In the genomic region with DNA sequence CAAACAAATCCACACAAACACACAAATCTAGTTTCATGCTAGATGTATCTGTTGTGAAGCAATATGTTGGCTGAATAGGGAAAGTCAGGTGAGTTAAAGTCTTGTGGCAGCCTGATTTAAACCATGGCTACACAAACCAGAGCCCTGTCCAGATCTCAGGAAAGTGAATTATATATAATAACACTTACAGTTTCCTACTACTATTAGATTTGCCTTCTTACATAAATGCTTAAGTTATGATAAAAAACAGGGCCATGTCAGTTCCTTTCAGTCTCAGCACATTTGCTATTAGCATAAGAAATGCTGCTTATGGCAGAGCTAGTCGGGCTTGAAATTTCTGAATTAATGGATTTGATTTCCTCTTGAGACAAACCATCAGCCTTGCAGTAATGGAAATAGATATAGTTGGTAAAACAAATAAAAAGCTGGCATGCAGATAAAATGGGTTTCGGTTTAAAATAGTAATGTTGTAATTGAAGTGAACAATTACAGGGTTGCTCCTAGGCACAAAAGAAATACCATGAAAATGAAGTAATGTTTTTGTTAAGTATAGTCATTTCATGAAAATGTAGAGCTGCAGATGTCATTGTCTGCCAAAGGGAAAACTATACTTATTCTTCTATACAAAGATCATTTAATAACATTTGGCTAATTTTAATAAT, we compare ENCODE assay signal across 1 cellular context.
A peak's percentile ranks its signal among the peaks of the same experiment; 100 is the strongest.
TF ChIP-seq lines count a peak whose summit lies in the region.

No MANE protein-coding gene starts in this region.

TF ChIP-seq in HEK293, 187 proteins besides CTCF, POLR2A, EP300 and RAD21 (continued from another document and continues in another):
- no peak for TF ChIP-seq ZNF830 (tag by site-specific recombination; IDR thresholded peaks at IDR 0.05; ENCODE audit: low read depth)
- TF ChIP-seq ZNF571 (tag by site-specific recombination; IDR thresholded peaks at IDR 0.05), result no peak
- TF ChIP-seq ZNF654 (tag by site-specific recombination; IDR thresholded peaks at IDR 0.05; ENCODE audit: low read depth), result 0 out of 2 replicates have a peak, but pooled peaks have one; percentile 6
- peak; percentile 98 for TF ChIP-seq SP7 (tag by site-specific recombination; IDR thresholded peaks at IDR 0.05)
- TF ChIP-seq ZNF529 (tag by site-specific recombination; IDR thresholded peaks at IDR 0.05; ENCODE audit: insufficient replicate concordance), result no peak
- no peak for TF ChIP-seq IKZF3 (tag by site-specific recombination; IDR thresholded peaks at IDR 0.05)
- TF ChIP-seq ZBTB21 (tag by site-specific recombination; IDR thresholded peaks at IDR 0.05), result 0 out of 2 replicates have a peak, but pooled peaks have one; percentile 10
- TF ChIP-seq, protein P1, sequence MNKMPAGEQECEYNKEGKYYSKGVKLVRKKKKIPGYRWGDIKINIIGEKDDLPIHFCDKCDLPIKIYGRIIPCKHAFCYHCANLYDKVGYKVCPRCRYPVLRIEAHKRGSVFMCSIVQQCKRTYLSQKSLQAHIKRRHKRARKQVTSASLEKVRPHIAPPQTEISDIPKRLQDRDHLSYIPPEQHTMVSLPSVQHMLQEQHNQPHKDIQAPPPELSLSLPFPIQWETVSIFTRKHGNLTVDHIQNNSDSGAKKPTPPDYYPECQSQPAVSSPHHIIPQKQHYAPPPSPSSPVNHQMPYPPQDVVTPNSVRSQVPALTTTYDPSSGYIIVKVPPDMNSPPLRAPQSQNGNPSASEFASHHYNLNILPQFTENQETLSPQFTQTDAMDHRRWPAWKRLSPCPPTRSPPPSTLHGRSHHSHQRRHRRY (tag by site-specific recombination; IDR thresholded peaks at IDR 0.05), result no peak
- peak; percentile 75 for TF ChIP-seq ZNF24 (tag by site-specific recombination; IDR thresholded peaks at IDR 0.05)
- no peak for TF ChIP-seq ZNF292 (tag by site-specific recombination; IDR thresholded peaks at IDR 0.05; ENCODE audit: borderline replicate concordance, low read depth)
- no peak for TF ChIP-seq ZNF2 (tag by site-specific recombination; IDR thresholded peaks at IDR 0.05)
- TF ChIP-seq, protein P2, sequence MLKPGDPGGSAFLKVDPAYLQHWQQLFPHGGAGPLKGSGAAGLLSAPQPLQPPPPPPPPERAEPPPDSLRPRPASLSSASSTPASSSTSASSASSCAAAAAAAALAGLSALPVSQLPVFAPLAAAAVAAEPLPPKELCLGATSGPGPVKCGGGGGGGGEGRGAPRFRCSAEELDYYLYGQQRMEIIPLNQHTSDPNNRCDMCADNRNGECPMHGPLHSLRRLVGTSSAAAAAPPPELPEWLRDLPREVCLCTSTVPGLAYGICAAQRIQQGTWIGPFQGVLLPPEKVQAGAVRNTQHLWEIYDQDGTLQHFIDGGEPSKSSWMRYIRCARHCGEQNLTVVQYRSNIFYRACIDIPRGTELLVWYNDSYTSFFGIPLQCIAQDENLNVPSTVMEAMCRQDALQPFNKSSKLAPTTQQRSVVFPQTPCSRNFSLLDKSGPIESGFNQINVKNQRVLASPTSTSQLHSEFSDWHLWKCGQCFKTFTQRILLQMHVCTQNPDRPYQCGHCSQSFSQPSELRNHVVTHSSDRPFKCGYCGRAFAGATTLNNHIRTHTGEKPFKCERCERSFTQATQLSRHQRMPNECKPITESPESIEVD (tag by site-specific recombination; IDR thresholded peaks at IDR 0.05), result peak; percentile 96
- no peak for TF ChIP-seq ZNF433 (tag by site-specific recombination; IDR thresholded peaks at IDR 0.05; ENCODE audit: low read depth)
- peak; percentile 87; the same call in 1 of the 2 replicates for TF ChIP-seq BCL11A (tag by site-specific recombination; IDR thresholded peaks at IDR 0.05; ENCODE audit: low read depth)
- TF ChIP-seq, protein P3, sequence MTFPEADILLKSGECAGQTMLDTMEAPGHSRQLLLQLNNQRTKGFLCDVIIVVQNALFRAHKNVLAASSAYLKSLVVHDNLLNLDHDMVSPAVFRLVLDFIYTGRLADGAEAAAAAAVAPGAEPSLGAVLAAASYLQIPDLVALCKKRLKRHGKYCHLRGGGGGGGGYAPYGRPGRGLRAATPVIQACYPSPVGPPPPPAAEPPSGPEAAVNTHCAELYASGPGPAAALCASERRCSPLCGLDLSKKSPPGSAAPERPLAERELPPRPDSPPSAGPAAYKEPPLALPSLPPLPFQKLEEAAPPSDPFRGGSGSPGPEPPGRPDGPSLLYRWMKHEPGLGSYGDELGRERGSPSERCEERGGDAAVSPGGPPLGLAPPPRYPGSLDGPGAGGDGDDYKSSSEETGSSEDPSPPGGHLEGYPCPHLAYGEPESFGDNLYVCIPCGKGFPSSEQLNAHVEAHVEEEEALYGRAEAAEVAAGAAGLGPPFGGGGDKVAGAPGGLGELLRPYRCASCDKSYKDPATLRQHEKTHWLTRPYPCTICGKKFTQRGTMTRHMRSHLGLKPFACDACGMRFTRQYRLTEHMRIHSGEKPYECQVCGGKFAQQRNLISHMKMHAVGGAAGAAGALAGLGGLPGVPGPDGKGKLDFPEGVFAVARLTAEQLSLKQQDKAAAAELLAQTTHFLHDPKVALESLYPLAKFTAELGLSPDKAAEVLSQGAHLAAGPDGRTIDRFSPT (tag by site-specific recombination; IDR thresholded peaks at IDR 0.05), result peak; percentile 60
- TF ChIP-seq, protein P4, sequence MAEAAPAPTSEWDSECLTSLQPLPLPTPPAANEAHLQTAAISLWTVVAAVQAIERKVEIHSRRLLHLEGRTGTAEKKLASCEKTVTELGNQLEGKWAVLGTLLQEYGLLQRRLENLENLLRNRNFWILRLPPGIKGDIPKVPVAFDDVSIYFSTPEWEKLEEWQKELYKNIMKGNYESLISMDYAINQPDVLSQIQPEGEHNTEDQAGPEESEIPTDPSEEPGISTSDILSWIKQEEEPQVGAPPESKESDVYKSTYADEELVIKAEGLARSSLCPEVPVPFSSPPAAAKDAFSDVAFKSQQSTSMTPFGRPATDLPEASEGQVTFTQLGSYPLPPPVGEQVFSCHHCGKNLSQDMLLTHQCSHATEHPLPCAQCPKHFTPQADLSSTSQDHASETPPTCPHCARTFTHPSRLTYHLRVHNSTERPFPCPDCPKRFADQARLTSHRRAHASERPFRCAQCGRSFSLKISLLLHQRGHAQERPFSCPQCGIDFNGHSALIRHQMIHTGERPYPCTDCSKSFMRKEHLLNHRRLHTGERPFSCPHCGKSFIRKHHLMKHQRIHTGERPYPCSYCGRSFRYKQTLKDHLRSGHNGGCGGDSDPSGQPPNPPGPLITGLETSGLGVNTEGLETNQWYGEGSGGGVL (tag by site-specific recombination; IDR thresholded peaks at IDR 0.05), result 0 out of 2 replicates have a peak, but pooled peaks have one; percentile 14
- TF ChIP-seq ZNF302 (tag by site-specific recombination; IDR thresholded peaks at IDR 0.05; ENCODE audit: low read depth), result no peak
- peak; percentile 84 for TF ChIP-seq ZNF629 (tag by site-specific recombination; IDR thresholded peaks at IDR 0.05)
- TF ChIP-seq, protein P5, sequence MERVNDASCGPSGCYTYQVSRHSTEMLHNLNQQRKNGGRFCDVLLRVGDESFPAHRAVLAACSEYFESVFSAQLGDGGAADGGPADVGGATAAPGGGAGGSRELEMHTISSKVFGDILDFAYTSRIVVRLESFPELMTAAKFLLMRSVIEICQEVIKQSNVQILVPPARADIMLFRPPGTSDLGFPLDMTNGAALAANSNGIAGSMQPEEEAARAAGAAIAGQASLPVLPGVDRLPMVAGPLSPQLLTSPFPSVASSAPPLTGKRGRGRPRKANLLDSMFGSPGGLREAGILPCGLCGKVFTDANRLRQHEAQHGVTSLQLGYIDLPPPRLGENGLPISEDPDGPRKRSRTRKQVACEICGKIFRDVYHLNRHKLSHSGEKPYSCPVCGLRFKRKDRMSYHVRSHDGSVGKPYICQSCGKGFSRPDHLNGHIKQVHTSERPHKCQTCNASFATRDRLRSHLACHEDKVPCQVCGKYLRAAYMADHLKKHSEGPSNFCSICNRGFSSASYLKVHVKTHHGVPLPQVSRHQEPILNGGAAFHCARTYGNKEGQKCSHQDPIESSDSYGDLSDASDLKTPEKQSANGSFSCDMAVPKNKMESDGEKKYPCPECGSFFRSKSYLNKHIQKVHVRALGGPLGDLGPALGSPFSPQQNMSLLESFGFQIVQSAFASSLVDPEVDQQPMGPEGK (tag by site-specific recombination; IDR thresholded peaks at IDR 0.05), result no peak
- TF ChIP-seq, protein P6, sequence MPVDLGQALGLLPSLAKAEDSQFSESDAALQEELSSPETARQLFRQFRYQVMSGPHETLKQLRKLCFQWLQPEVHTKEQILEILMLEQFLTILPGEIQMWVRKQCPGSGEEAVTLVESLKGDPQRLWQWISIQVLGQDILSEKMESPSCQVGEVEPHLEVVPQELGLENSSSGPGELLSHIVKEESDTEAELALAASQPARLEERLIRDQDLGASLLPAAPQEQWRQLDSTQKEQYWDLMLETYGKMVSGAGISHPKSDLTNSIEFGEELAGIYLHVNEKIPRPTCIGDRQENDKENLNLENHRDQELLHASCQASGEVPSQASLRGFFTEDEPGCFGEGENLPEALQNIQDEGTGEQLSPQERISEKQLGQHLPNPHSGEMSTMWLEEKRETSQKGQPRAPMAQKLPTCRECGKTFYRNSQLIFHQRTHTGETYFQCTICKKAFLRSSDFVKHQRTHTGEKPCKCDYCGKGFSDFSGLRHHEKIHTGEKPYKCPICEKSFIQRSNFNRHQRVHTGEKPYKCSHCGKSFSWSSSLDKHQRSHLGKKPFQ (tag by site-specific recombination; IDR thresholded peaks at IDR 0.05), result no peak
- no peak for TF ChIP-seq ZNF548 (tag by site-specific recombination; IDR thresholded peaks at IDR 0.05)
- TF ChIP-seq, protein P7, sequence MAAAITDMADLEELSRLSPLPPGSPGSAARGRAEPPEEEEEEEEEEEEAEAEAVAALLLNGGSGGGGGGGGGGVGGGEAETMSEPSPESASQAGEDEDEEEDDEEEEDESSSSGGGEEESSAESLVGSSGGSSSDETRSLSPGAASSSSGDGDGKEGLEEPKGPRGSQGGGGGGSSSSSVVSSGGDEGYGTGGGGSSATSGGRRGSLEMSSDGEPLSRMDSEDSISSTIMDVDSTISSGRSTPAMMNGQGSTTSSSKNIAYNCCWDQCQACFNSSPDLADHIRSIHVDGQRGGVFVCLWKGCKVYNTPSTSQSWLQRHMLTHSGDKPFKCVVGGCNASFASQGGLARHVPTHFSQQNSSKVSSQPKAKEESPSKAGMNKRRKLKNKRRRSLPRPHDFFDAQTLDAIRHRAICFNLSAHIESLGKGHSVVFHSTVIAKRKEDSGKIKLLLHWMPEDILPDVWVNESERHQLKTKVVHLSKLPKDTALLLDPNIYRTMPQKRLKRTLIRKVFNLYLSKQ (tag by site-specific recombination; IDR thresholded peaks at IDR 0.05; ENCODE audit: borderline replicate concordance), result no peak
- TF ChIP-seq PRDM1 (tag by site-specific recombination; IDR thresholded peaks at IDR 0.05), result no peak
- TF ChIP-seq OSR2 (tag by site-specific recombination; IDR thresholded peaks at IDR 0.05), result peak; percentile 58; the same call in 1 of the 2 replicates
- TF ChIP-seq ZNF560 (tag by site-specific recombination; IDR thresholded peaks at IDR 0.05; ENCODE audit: borderline replicate concordance), result no peak
- TF ChIP-seq ZFHX2 (tag by site-specific recombination; conservative IDR thresholded peaks at IDR 0.05), result no peak
- no peak for TF ChIP-seq ZNF19 (tag by site-specific recombination; IDR thresholded peaks at IDR 0.05; ENCODE audit: low read depth)
- no peak for TF ChIP-seq ZNF248 (tag by site-specific recombination; IDR thresholded peaks at IDR 0.05)
- TF ChIP-seq SETDB1 (IDR thresholded peaks at IDR 0.05; ENCODE audit: insufficient read length, low read length), result no peak
- TF ChIP-seq, protein P8, sequence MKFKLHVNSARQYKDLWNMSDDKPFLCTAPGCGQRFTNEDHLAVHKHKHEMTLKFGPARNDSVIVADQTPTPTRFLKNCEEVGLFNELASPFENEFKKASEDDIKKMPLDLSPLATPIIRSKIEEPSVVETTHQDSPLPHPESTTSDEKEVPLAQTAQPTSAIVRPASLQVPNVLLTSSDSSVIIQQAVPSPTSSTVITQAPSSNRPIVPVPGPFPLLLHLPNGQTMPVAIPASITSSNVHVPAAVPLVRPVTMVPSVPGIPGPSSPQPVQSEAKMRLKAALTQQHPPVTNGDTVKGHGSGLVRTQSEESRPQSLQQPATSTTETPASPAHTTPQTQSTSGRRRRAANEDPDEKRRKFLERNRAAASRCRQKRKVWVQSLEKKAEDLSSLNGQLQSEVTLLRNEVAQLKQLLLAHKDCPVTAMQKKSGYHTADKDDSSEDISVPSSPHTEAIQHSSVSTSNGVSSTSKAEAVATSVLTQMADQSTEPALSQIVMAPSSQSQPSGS (tag by site-specific recombination; IDR thresholded peaks at IDR 0.05; ENCODE audit: low read depth), result peak; percentile 70; the same call in 1 of the 2 replicates
- no peak for TF ChIP-seq ZNF175 (tag by site-specific recombination; IDR thresholded peaks at IDR 0.05)
- TF ChIP-seq ZNF174 (tag by site-specific recombination; IDR thresholded peaks at IDR 0.05), result no peak
- TF ChIP-seq FEZF1 (tag by site-specific recombination; IDR thresholded peaks at IDR 0.05), result peak; percentile 96
- no peak for TF ChIP-seq TRIM28 (IDR thresholded peaks at IDR 0.05; ENCODE audit: borderline replicate concordance, low read length)
- no peak for TF ChIP-seq HOXD13 (CRISPR knock-in tag; IDR thresholded peaks at IDR 0.05; ENCODE audit: borderline replicate concordance)
- TF ChIP-seq KLF7 (tag by site-specific recombination; IDR thresholded peaks at IDR 0.05; ENCODE audit: borderline replicate concordance), result no peak
- no peak for TF ChIP-seq ZFP37 (tag by site-specific recombination; IDR thresholded peaks at IDR 0.05)
- no peak for TF ChIP-seq RBAK (tag by site-specific recombination; IDR thresholded peaks at IDR 0.05)
- TF ChIP-seq, protein P9, sequence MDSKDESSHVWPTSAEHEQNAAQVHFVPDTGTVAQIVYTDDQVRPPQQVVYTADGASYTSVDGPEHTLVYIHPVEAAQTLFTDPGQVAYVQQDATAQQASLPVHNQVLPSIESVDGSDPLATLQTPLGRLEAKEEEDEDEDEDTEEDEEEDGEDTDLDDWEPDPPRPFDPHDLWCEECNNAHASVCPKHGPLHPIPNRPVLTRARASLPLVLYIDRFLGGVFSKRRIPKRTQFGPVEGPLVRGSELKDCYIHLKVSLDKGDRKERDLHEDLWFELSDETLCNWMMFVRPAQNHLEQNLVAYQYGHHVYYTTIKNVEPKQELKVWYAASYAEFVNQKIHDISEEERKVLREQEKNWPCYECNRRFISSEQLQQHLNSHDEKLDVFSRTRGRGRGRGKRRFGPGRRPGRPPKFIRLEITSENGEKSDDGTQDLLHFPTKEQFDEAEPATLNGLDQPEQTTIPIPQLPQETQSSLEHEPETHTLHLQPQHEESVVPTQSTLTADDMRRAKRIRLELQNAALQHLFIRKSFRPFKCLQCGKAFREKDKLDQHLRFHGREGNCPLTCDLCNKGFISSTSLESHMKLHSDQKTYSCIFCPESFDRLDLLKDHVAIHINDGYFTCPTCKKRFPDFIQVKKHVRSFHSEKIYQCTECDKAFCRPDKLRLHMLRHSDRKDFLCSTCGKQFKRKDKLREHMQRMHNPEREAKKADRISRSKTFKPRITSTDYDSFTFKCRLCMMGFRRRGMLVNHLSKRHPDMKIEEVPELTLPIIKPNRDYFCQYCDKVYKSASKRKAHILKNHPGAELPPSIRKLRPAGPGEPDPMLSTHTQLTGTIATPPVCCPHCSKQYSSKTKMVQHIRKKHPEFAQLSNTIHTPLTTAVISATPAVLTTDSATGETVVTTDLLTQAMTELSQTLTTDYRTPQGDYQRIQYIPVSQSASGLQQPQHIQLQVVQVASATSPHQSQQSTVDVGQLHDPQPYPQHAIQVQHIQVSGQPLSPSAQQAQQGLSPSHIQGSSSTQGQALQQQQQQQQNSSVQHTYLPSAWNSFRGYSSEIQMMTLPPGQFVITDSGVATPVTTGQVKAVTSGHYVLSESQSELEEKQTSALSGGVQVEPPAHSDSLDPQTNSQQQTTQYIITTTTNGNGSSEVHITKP (tag by site-specific recombination; IDR thresholded peaks at IDR 0.05), result peak; percentile 53
- no peak for TF ChIP-seq ZNF664 (tag by site-specific recombination; IDR thresholded peaks at IDR 0.05)
- no peak for TF ChIP-seq ZNF112 (tag by site-specific recombination; IDR thresholded peaks at IDR 0.05)
- no peak for TF ChIP-seq HOXC10 (CRISPR knock-in tag; IDR thresholded peaks at IDR 0.05)
- 0 out of 2 replicates have a peak, but pooled peaks have one; percentile 44 for TF ChIP-seq ZNF501 (tag by site-specific recombination; IDR thresholded peaks at IDR 0.05)
